In the genomic region with DNA sequence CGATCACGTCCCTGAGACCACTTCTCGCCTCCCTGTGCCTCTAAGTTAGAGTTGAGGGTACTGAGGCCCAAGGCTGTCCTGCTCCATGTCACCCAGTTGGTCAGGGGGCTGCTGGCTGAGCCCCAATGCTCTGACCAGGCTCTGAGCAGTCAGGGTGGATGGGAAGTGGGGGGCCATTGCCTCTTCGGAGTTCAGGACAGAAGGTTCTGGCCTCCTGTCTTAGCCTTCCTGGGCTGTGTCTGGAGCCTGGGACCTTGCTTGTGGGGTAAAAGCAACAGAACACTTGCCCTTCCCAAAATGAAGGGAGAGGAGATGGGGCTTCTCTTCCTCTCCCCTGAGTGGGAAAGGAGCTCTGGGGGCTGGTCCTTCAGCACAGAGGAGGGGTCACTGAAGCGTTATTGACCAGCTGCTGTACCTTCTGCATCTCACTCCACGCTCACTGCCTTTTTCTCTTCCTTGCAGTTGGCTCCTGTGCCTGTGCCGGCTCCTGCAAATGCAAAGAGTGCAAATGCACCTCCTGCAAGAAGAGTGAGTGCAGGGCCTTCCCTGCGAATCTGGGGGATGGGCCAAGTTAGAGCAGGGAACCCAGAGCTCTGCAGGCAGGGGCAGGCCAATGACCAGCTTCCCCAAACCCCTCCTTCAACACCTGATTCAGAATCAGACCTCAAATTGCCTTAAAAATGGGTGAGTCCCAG, we compare ENCODE assay signal across 8 cellular contexts. TPM values are rescaled to one million over a fixed set of nuclear protein-coding genes. Genes with fewer than 3 reads are reported as not detected.
DNase-seq lines count a peak whose midpoint lies in the region; ATAC-seq and TF ChIP-seq lines count a peak whose summit lies in the region.

No MANE protein-coding gene starts in this region.

- peak; percentile 8 for ATAC-seq in GM18868 (IDR thresholded peaks at IDR 0.05; ENCODE audit: unreplicated experiment)
- no peak for ATAC-seq in HG03378 (IDR thresholded peaks at IDR 0.05; ENCODE audit: unreplicated experiment)

- H3K4me3 ChIP-seq in HUES6 (ENCODE audit: low read depth, low read length) (peak overlapping the region; percentile 74), brain microvascular endothelial cell (ENCODE audit: low read depth, low read length) (peak overlapping the region; percentile 68), mesodermal cell (ENCODE audit: extremely low read depth, insufficient read depth, low read length, poor library complexity, severe bottlenecking) (peak overlapping the region; percentile 35)

- H3K36me3 ChIP-seq in HUES6 (ENCODE audit: control insufficient read depth, insufficient read depth, low read length) (peaks cover 16% of the 10 kb centered on the region; the same call in 1 of the 2 replicates), brain microvascular endothelial cell (replicated peaks) (no peaks in the 10 kb centered on the region), mesodermal cell (ENCODE audit: control insufficient read depth, insufficient read depth, low read length) (no peaks in the 10 kb centered on the region)

- H3K4me1 ChIP-seq in HUES6 (ENCODE audit: control insufficient read depth, insufficient read depth, low read length), result peaks cover 19% of the 10 kb centered on the region
- H3K4me1 ChIP-seq in mesodermal cell (ENCODE audit: control insufficient read depth, insufficient read depth, low read length, poor library complexity, severe bottlenecking), result peaks cover 4% of the 10 kb centered on the region

- H3K9me3 ChIP-seq in HUES6 (ENCODE audit: control insufficient read depth, insufficient read depth, low read depth, low read length) (no peaks in the 10 kb centered on the region), mesodermal cell (ENCODE audit: control insufficient read depth, low read length) (no peaks in the 10 kb centered on the region)

- H3K27me3 ChIP-seq in HUES6 (ENCODE audit: control insufficient read depth, insufficient read depth, low read length) (peaks cover 20% of the 10 kb centered on the region; the same call in 1 of the 2 replicates), brain microvascular endothelial cell (replicated peaks) (no peaks in the 10 kb centered on the region)

- H3K27ac ChIP-seq in HUES6 (ENCODE audit: low read depth, low read length) (peak overlapping the region; percentile 32; the same call in 1 of the 2 replicates), brain microvascular endothelial cell (no peak overlapping the region), mesodermal cell (ENCODE audit: low read depth, low read length, severe bottlenecking) (no peak overlapping the region)

- TF ChIP-seq CTCF in brain microvascular endothelial cell (IDR thresholded peaks at IDR 0.05; ENCODE audit: low read depth, low read length, missing control alignments), result no peak

- in situ Hi-C loops in brain microvascular endothelial cell (cut with HindIII; ENCODE audit: low pct_ligation_motif_present, low sequenced_read_pairs), result no loop called here

- no peak for DNase-seq in brain microvascular endothelial cell
- DNase-seq in MV-4-11 (lab: John Stamatoyannopoulos, UW), result no peak
- no peak for DNase-seq in iPS-NIHi7 (ENCODE audit: extremely low spot score)
- no peak for DNase-seq in hepatic stellate cell (ENCODE audit: low spot score)

- peak overlapping the region; percentile 95 for H3K9ac ChIP-seq in HUES6 (ENCODE audit: low read length)

- 38% methylated on average over 2 to 3 of the region's 8 CpGs for WGBS in mesodermal cell (ENCODE audit: insufficient coverage in 2 of 2), 2 experiments

RNA-seq across cellular contexts. Expression of a gene that starts 0.6 kb away (rescaled TPM):
- 4.1 TPM for polyA plus RNA-seq in mesodermal cell (2013, experiment 1 of 2)
- polyA plus RNA-seq in mesodermal cell (2013, experiment 2 of 2), result 6.6 TPM

RNA-seq across cellular contexts. Expression of a gene that starts 13.2 kb away (rescaled TPM):
- polyA plus RNA-seq in mesodermal cell (2013, experiment 1 of 2), result not detected
- not detected for polyA plus RNA-seq in mesodermal cell (2013, experiment 2 of 2)

RNA-seq across cellular contexts. Expression of a gene that starts 15.0 kb away (rescaled TPM):
- polyA plus RNA-seq in mesodermal cell (2013, experiment 1 of 2), result not detected
- polyA plus RNA-seq in mesodermal cell (2013, experiment 2 of 2), result not detected

RNA-seq across cellular contexts. Expression of a gene that starts 25.1 kb away (rescaled TPM):
- 0.81 TPM for polyA plus RNA-seq in mesodermal cell (2013, experiment 1 of 2)
- polyA plus RNA-seq in mesodermal cell (2013, experiment 2 of 2), result not detected

RNA-seq across cellular contexts. Expression of a gene that starts 31.2 kb away (rescaled TPM):
- not detected for polyA plus RNA-seq in mesodermal cell (2013, experiment 1 of 2)
- polyA plus RNA-seq in mesodermal cell (2013, experiment 2 of 2), result not detected
